14 cellular contexts compared by ENCODE assay signal in genomic region chr6:23547851-23548250, GRCh38.
DNase-seq lines count a peak whose midpoint lies in the region; ATAC-seq and TF ChIP-seq lines count a peak whose summit lies in the region.
"Had no signal": no experiment of that assay in that cellular context is flagged by ENCODE, and none has a peak within 500 bp of the region (broad histone marks: within the 10 kb centered on the region; RNA-seq: fewer than 3 reads in every experiment).

No MANE protein-coding gene starts in this region.

- ATAC-seq in T-helper 17 cell (no peak), GM21367 (IDR thresholded peaks at IDR 0.05; ENCODE audit: unreplicated experiment) (no peak)
- ATAC-seq: activated naive CD4-positive, alpha-beta T cell treated with anti-CD3 and anti-CD28 coated beads, Interleukin-2, amount 50 U/mL, for 72 hours; CD8-positive, alpha-beta T cell; stimulated activated naive CD8-positive, alpha-beta T cell treated with anti-CD3 and anti-CD28 coated beads, Interleukin-15, amount 100 ng/mL, for 72 hours had no signal

- no peaks in the 10 kb centered on the region for H3K4me1 ChIP-seq in mesenchymal stem cell (ENCODE audit: control insufficient read depth, insufficient read depth, low read depth, low read length)
- H3K4me1 ChIP-seq in spleen = no peaks in the 10 kb centered on the region

- no peak overlapping the region for H2BK12ac ChIP-seq in mesenchymal stem cell (ENCODE audit: low read length in 2 of 2)

- peaks cover 3% of the 10 kb centered on the region for H3K9me3 ChIP-seq in mesenchymal stem cell (ENCODE audit: control insufficient read depth, low read length)
- peaks cover 0 to 4% (median 0%) of the 10 kb centered on the region in 8 donors for H3K9me3 ChIP-seq in spleen
- no peaks in the 10 kb centered on the region for H3K9me3 ChIP-seq in T-helper 17 cell (ENCODE audit: control insufficient read depth, low read length, poor library complexity, severe bottlenecking)

- no peak overlapping the region for H3K9ac ChIP-seq in mesenchymal stem cell (ENCODE audit: low read length)
- H3K9ac ChIP-seq: KMS-11 had no signal

- intact Hi-C loops in spleen (cut with DNase I; ENCODE audit: low total_unique reads) = no loop called here

- no peak overlapping the region for H2AFZ ChIP-seq in mesenchymal stem cell (ENCODE audit: low read depth, low read length)

- in situ Hi-C loops in brain microvascular endothelial cell (cut with HindIII; ENCODE audit: low pct_ligation_motif_present, low sequenced_read_pairs) = no loop called here

- H2BK5ac ChIP-seq in mesenchymal stem cell (ENCODE audit: low read depth, low read length, poor library complexity, severe bottlenecking) = no peak overlapping the region

- no peaks in the 10 kb centered on the region for H3K36me3 Mint-ChIP-seq in T-helper 17 cell (ENCODE audit: low read depth)
- H3K36me3 Mint-ChIP-seq: activated naive CD4-positive, alpha-beta T cell treated with anti-CD3 and anti-CD28 coated beads, Interleukin-2, amount 50 U/mL, for 72 hours; CD8-positive, alpha-beta T cell had no signal

- no peak overlapping the region for H3K4me2 ChIP-seq in mesenchymal stem cell (ENCODE audit: low read length, poor library complexity, severe bottlenecking)
- H3K4me2 ChIP-seq: KMS-11 had no signal

- no peaks in the 10 kb centered on the region for H3K27me3 ChIP-seq in brain microvascular endothelial cell (replicated peaks)
- H3K27me3 ChIP-seq in mesenchymal stem cell (ENCODE audit: control insufficient read depth in 1 of 2, insufficient read depth in 1 of 2, low read length in 2 of 2) = no peaks in the 10 kb centered on the region
- no peaks in the 10 kb centered on the region for H3K27me3 ChIP-seq in spleen (replicated peaks in 1 of 7)

- H3K27ac ChIP-seq in brain microvascular endothelial cell (no peak overlapping the region), mesenchymal stem cell (ENCODE audit: low read length, poor library complexity, severe bottlenecking) (no peak overlapping the region), spleen (no peak overlapping the region)
- H3K27ac ChIP-seq: KMS-11 had no signal

- H3K4ac ChIP-seq in mesenchymal stem cell (ENCODE audit: low read depth in 1 of 2, low read length in 2 of 2) = no peak overlapping the region

- no peak overlapping the region for H3K23ac ChIP-seq in mesenchymal stem cell (ENCODE audit: low read length in 2 of 2)

- TF ChIP-seq POLR2A in spleen (IDR thresholded peaks at IDR 0.05) = no peak

- H3K14ac ChIP-seq in mesenchymal stem cell (ENCODE audit: low read length in 2 of 2) = no peak overlapping the region

- WGBS in mesenchymal stem cell = no CpG with 5 or more reads among the region's 1 CpG
- 0 to 89% (median 78%) methylated on average over 1 of the region's 1 CpG for WGBS in spleen, 5 donors

- no peak overlapping the region for H2BK120ac ChIP-seq in mesenchymal stem cell (ENCODE audit: low read depth, low read length)

- DNase-seq in DMS 273 (lab: John Stamatoyannopoulos, UW; ENCODE audit: unreplicated experiment) (peak; percentile 65), NAMALWA (ENCODE audit: low spot score) (peak; percentile 1), brain microvascular endothelial cell (no peak), mesenchymal stem cell (peak; percentile 9), spleen (no peak), T-helper 17 cell (no peak), NCI-H446 treated with DMSO at 0.1 percent for 48 hours (lab: John Stamatoyannopoulos, UW) (no peak)
- DNase-seq: CD8-positive, alpha-beta T cell; NCI-H524 treated with DMSO at 0.1 percent for 48 hours; stimulated activated naive CD8-positive, alpha-beta T cell treated with anti-CD3 and anti-CD28 coated beads, Interleukin-15, amount 100 ng/mL, for 72 hours; T-helper 1 cell had no signal

- no peak overlapping the region for H4K8ac ChIP-seq in mesenchymal stem cell (ENCODE audit: low read length)

- no peak overlapping the region for H3K4me3 Mint-ChIP-seq in T-helper 17 cell
- H3K4me3 Mint-ChIP-seq: CD8-positive, alpha-beta T cell; stimulated activated naive CD8-positive, alpha-beta T cell treated with anti-CD3 and anti-CD28 coated beads, Interleukin-15, amount 100 ng/mL, for 72 hours had no signal

- H3K4me3 ChIP-seq in brain microvascular endothelial cell (ENCODE audit: low read depth, low read length) (no peak overlapping the region), mesenchymal stem cell (ENCODE audit: insufficient read depth in 1 of 2, low read depth in 1 of 2, low read length in 2 of 2) (no peak overlapping the region), spleen (no peak overlapping the region)

- H2AK5ac ChIP-seq in mesenchymal stem cell (ENCODE audit: low read length, severe bottlenecking) = no peak overlapping the region

- no peak overlapping the region for H4K91ac ChIP-seq in mesenchymal stem cell (ENCODE audit: low read length)

- no peak overlapping the region for H3K27ac Mint-ChIP-seq in T-helper 17 cell
- H3K27ac Mint-ChIP-seq: activated naive CD4-positive, alpha-beta T cell treated with anti-CD3 and anti-CD28 coated beads, Interleukin-2, amount 50 U/mL, for 72 hours; CD8-positive, alpha-beta T cell; stimulated activated naive CD8-positive, alpha-beta T cell treated with anti-CD3 and anti-CD28 coated beads, Interleukin-15, amount 100 ng/mL, for 72 hours had no signal

- H3K4me1 Mint-ChIP-seq in T-helper 17 cell = no peaks in the 10 kb centered on the region
- H3K4me1 Mint-ChIP-seq: stimulated activated naive CD8-positive, alpha-beta T cell treated with anti-CD3 and anti-CD28 coated beads, Interleukin-15, amount 100 ng/mL, for 72 hours had no signal

- H3K18ac ChIP-seq in mesenchymal stem cell (ENCODE audit: low read depth in 1 of 2, low read length in 2 of 2) = no peak overlapping the region

- H3K79me1 ChIP-seq in mesenchymal stem cell (replicated peaks; ENCODE audit: low read length, poor library complexity, severe bottlenecking) = no peaks in the 10 kb centered on the region

- H3K36me3 ChIP-seq in brain microvascular endothelial cell (replicated peaks) (no peaks in the 10 kb centered on the region), mesenchymal stem cell (ENCODE audit: control insufficient read depth in 1 of 2, insufficient read depth in 2 of 2, low read depth in 1 of 2, low read length in 2 of 2) (no peaks in the 10 kb centered on the region), spleen (no peaks in the 10 kb centered on the region)

- peak; percentile 26 for TF ChIP-seq CTCF in brain microvascular endothelial cell (IDR thresholded peaks at IDR 0.05; ENCODE audit: low read depth, low read length, missing control alignments)
- TF ChIP-seq CTCF in spleen (IDR thresholded peaks at IDR 0.05 in 8 of 11, conservative IDR thresholded peaks at IDR 0.05 in 3 of 11) = no peak

- H2BK15ac ChIP-seq in mesenchymal stem cell (ENCODE audit: low read depth, poor library complexity, severe bottlenecking) = no peak overlapping the region

- no peaks in the 10 kb centered on the region for H3K27me3 Mint-ChIP-seq in T-helper 17 cell
- H3K27me3 Mint-ChIP-seq: stimulated activated naive CD8-positive, alpha-beta T cell treated with anti-CD3 and anti-CD28 coated beads, Interleukin-15, amount 100 ng/mL, for 72 hours had no signal

Comparison
In these comparisons a context has a peak if more than half of its experiments do, and no peak if none do; other contexts are left out.
1. DNase-seq: peak in DMS 273 (single experiment), NAMALWA (single experiment) and mesenchymal stem cell (single experiment); none in brain microvascular endothelial cell (single experiment), spleen (single experiment), T-helper 17 cell (0 of 3) and NCI-H446 treated with DMSO at 0.1 percent for 48 hours (single experiment).